In the genomic region with DNA sequence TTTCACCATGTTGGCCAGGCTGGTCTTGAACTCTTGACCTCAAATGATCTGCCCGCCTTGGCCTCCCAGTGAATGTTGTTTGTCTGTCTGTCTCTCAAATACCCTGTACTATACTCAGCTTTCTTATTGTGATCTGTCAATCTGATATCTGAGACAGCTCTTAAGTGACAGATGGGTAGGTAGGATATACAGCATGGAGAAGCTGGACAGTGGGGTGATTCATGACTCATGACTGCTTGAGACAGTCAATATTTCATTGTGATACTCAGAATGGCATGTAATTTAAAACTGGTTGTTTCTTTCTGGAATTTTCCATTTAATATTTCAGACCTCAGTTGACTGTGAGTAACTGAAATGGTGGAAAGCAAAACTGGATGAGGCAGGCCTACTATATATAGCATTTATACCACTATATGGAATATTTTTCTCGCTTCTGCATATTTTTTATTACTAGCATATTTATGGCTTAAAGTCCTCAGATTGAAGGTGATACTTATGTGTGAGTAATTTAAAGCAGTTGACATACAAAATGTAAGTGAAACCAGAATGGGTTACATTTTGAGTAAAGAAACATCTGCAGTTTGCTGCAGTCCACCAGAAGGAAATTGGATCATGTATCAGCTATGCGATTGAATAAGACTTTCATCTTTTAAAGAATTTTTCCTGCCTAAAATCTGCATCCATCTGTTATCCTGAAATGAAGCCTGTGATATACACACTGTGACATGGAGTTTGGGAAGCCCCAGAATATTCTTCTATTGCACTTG, we compare ENCODE assay signal across 12 cellular contexts. TPM values are rescaled to one million over a fixed set of nuclear protein-coding genes. Genes with fewer than 3 reads are reported as not detected.
DNase-seq lines count a peak whose midpoint lies in the region; ATAC-seq and TF ChIP-seq lines count a peak whose summit lies in the region.
"Had no signal": no experiment of that assay in that cellular context is flagged by ENCODE, and none has a peak within 500 bp of the region (broad histone marks: within the 10 kb centered on the region; RNA-seq: fewer than 3 reads in every experiment).

No MANE protein-coding gene starts in this region.

- WGBS in right cardiac atrium: 69% methylated on average over 3 of the region's 3 CpGs
- 77 to 78% methylated on average over 3 of the region's 3 CpGs for WGBS in lower leg skin, 2 donors
- WGBS in upper lobe of left lung, 2 donors: 76 to 81% methylated on average over 3 of the region's 3 CpGs

- H3K27me3 ChIP-seq in cardiac muscle cell (no peaks in the 10 kb centered on the region), right cardiac atrium (ENCODE audit: control insufficient read depth, insufficient read depth) (no peaks in the 10 kb centered on the region), upper lobe of left lung (no peaks in the 10 kb centered on the region)

- TF ChIP-seq EP300 in upper lobe of left lung (IDR thresholded peaks at IDR 0.05): no peak

- intact Hi-C loops in right cardiac atrium (cut with DNase I): no loop called here
- intact Hi-C loops in lower leg skin (cut with DNase I; ENCODE audit: low total_unique reads): no loop called here

- H3K36me3 ChIP-seq in cardiac muscle cell: no peaks in the 10 kb centered on the region
- no peaks in the 10 kb centered on the region for H3K36me3 ChIP-seq in upper lobe of left lung

- peaks cover 20% of the 10 kb centered on the region for H3K4me1 ChIP-seq in cardiac muscle cell (ENCODE audit: low read depth)
- no peaks in the 10 kb centered on the region for H3K4me1 ChIP-seq in right cardiac atrium (ENCODE audit: control insufficient read depth, insufficient read depth, low read length)
- no peaks in the 10 kb centered on the region for H3K4me1 ChIP-seq in upper lobe of left lung

- in situ Hi-C loops in SK-MEL-5 (cut with HindIII; ENCODE audit: low pct_unique_long_range_greater_than_20kb, low sequenced_read_pairs): no loop called here

- H3K4me3 ChIP-seq in cardiac muscle cell (no peak overlapping the region), right cardiac atrium (ENCODE audit: low read length) (no peak overlapping the region), lower leg skin (ENCODE audit: low read depth, poor library complexity, severe bottlenecking) (no peak overlapping the region), upper lobe of left lung (no peak overlapping the region)
- H3K4me3 ChIP-seq: lung had no signal

- H3K27ac ChIP-seq in cardiac muscle cell: peak overlapping the region; percentile 46
- no peak overlapping the region for H3K27ac ChIP-seq in right cardiac atrium (ENCODE audit: low read length)
- no peak overlapping the region for H3K27ac ChIP-seq in upper lobe of left lung

- DNase-seq in cardiac muscle cell (ENCODE audit: low read depth in 1 of 2, low spot score in 1 of 2) (no peak), right cardiac atrium (no peak), SK-MEL-5 (ENCODE audit: low read depth, low spot score) (peak; percentile 39), amniotic stem cell (lab: John Stamatoyannopoulos, UW) (no peak), lower leg skin (ENCODE audit: low spot score in 2 of 2) (no peak), upper lobe of left lung (no peak)
- DNase-seq in activated CD4-positive, alpha-beta T cell treated with anti-CD3 and anti-CD28 coated beads, Interleukin-2, amount 50 U/mL, for 48 hours: no peak
- DNase-seq: ACHN; activated CD4-positive, alpha-beta T cell treated with anti-CD3 and anti-CD28 coated beads for 4 hours; cortex of kidney had no signal

- H3K9me3 ChIP-seq in cardiac muscle cell (ENCODE audit: low read depth) (no peaks in the 10 kb centered on the region), right cardiac atrium (ENCODE audit: control insufficient read depth, low read length) (no peaks in the 10 kb centered on the region), upper lobe of left lung (no peaks in the 10 kb centered on the region)

- TF ChIP-seq POLR2A in lower leg skin (IDR thresholded peaks at IDR 0.05) (no peak), upper lobe of left lung (IDR thresholded peaks at IDR 0.05) (no peak)

- TF ChIP-seq CTCF in cardiac muscle cell (IDR thresholded peaks at IDR 0.05; ENCODE audit: low read depth, low read length) (no peak), lower leg skin (IDR thresholded peaks at IDR 0.05) (no peak), upper lobe of left lung (IDR thresholded peaks at IDR 0.05) (no peak)

- ATAC-seq in right cardiac atrium (no peak), HG02938 (IDR thresholded peaks at IDR 0.05; ENCODE audit: unreplicated experiment) (peak; percentile 74), upper lobe of left lung (ENCODE audit: low FRiP score in 2 of 2) (no peak)

RNA-seq across cellular contexts. Expression of a gene that starts 22.3 kb away (rescaled TPM):
- total RNA-seq in cardiac muscle cell (90.9 and 135 TPM in 2 replicates), right cardiac atrium (1 to 10 TPM; 5.9 to 8.6 (median 6.7) TPM), lower leg skin (10 to 100 TPM in 3 of 4 donors, 1 to 10 TPM in 1; 7.6 to 22.2 (median 14.6) TPM), upper lobe of left lung (10 to 100 TPM in 5 of 6 donors, 1 to 10 TPM in 1; 8.7 to 44.9 (median 23.6) TPM)
- polyA plus RNA-seq in cardiac muscle cell (64.8 and 91.3 TPM in 2 replicates), right cardiac atrium (4.5 TPM)
- total RNA-seq in SK-MEL-5 (2014; rRNA removed; shearing (Covaris generic)): 18.3 and 19.3 TPM in 2 replicates
- 11.6 and 14.3 TPM in 2 replicates for polyA plus RNA-seq in SK-MEL-5 (2015; cell fraction: cytosol; rRNA removed)
- polyA plus RNA-seq in SK-MEL-5 (2015; cell fraction: nucleus; rRNA removed): 16.8 and 20.6 TPM in 2 replicates
